In the genomic region with DNA sequence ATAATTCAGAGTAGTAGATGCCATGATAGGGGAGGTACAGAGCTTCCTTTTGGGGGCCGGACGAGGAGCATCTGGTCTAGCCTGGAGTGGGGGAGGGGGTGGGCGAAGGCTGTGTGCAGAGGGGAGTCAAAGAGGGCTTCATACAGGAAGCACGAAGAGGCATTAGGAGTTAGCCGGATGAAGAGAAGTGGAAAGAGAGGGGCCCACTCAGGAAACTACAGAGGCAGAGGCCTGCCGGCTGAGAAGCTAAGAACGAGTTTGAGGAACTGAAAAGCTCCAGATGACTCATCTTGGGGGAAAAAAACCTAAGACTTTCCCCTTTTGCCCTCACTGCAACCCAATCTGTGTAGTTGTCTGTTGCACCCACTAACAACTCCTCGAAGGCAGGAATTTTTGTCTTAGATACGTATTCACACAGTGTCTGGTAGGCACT, we compare ENCODE assay signal across 8 cellular contexts. TPM values are rescaled to one million over a fixed set of nuclear protein-coding genes. Genes with fewer than 3 reads are reported as not detected.
A peak's percentile ranks its signal among the peaks of the same experiment; 100 is the strongest.
DNase-seq lines count a peak whose midpoint lies in the region; ATAC-seq, FAIRE-seq and TF ChIP-seq lines count a peak whose summit lies in the region.

No MANE protein-coding gene starts in this region.

- ATAC-seq in GM19468 (IDR thresholded peaks at IDR 0.05; ENCODE audit: extremely low read depth, unreplicated experiment), result peak; percentile 25

- H3K9me3 ChIP-seq in kidney (ENCODE audit: control insufficient read depth in 1 of 2, low read length in 2 of 2), result no peaks in the 10 kb centered on the region

- peaks cover 11% of the 10 kb centered on the region for H3K27me3 Mint-ChIP-seq in brain

- H3K4me1 ChIP-seq in kidney (ENCODE audit: control insufficient read depth in 1 of 2, insufficient read depth in 1 of 2, low read depth in 1 of 2, low read length in 2 of 2), result peaks cover 6 to 7% of the 10 kb centered on the region in 2 donors

- H3K4me1 Mint-ChIP-seq in brain, result peaks cover 50% of the 10 kb centered on the region

- peak overlapping the region; percentile 68 to 83 for H3K9ac ChIP-seq in kidney (ENCODE audit: low read length in 2 of 2)

- DNase-seq in DMS 273 treated with DMSO at 0.1 percent for 48 hours (lab: John Stamatoyannopoulos, UW), result peak; percentile 69
- peak; percentile 62 for DNase-seq in HS-27A (ENCODE audit: low read depth)
- peak; percentile 54 to 82 for DNase-seq in SW 1271 (lab: John Stamatoyannopoulos, UW)
- DNase-seq in kidney, result no peak
- peak; percentile 61 for DNase-seq in stimulated activated CD4-positive, alpha-beta T cell treated with anti-CD3 and anti-CD28 coated beads, Interleukin-1b, Interleukin-23, amount 100 ng/mL, for 48 hours
- DNase-seq in cerebellum (ENCODE audit: low spot score), result no peak

- peak overlapping the region; percentile 87 to 94 for H3K27ac ChIP-seq in kidney (ENCODE audit: low read depth in 2 of 2, low read length in 2 of 2)

- peak overlapping the region; percentile 98 to 100 (median 99) for H3K27ac Mint-ChIP-seq in brain

- TF ChIP-seq CTCF in brain (conservative IDR thresholded peaks at IDR 0.05) (no peak), kidney (IDR thresholded peaks at IDR 0.05; ENCODE audit: borderline replicate concordance, extremely low read depth, insufficient read depth) (no peak)

- peaks cover 7% of the 10 kb centered on the region for H3K36me3 Mint-ChIP-seq in brain

- intact Hi-C loops in kidney (cut with DNase I), result no loop called here

- H3K4me3 Mint-ChIP-seq in brain, result peak overlapping the region; percentile 92 to 99 (median 94)

- H3K9me3 Mint-ChIP-seq in brain, result peaks cover 0 to 3% (median 0%) of the 10 kb centered on the region in 5 experiments

- H3K4me3 ChIP-seq in kidney (ENCODE audit: low read length in 2 of 2), result peak overlapping the region; percentile 85 to 88

- peaks cover 4% of the 10 kb centered on the region in 2 donors for H3K36me3 ChIP-seq in kidney (ENCODE audit: control insufficient read depth in 1 of 2, insufficient read depth in 2 of 2, low read length in 2 of 2)

- no peak for FAIRE-seq in kidney (lab: Jason Lieb, UNC)

RNA-seq across cellular contexts. Expression of a gene that starts 0.7 kb away (rescaled TPM):
- 85.8 TPM for polyA plus RNA-seq in brain (ENCODE audit: insufficient read depth, low read depth, low replicate concordance)
- 49.9 TPM for total RNA-seq in kidney
- polyA plus RNA-seq in kidney (ENCODE audit: insufficient read depth, low read depth, low replicate concordance), result 40.1 TPM
- 18.9 TPM for total RNA-seq in cerebellum

RNA-seq across cellular contexts. Expression of a gene that starts 14.1 kb away (rescaled TPM):
- polyA plus RNA-seq in brain (ENCODE audit: insufficient read depth, low read depth, low replicate concordance) (not detected), kidney (ENCODE audit: insufficient read depth, low read depth, low replicate concordance) (not detected)
- total RNA-seq in kidney (not detected), cerebellum (not detected)

RNA-seq across cellular contexts. Expression of a gene that starts 30.6 kb away (rescaled TPM):
- 0.32 TPM for polyA plus RNA-seq in brain (ENCODE audit: insufficient read depth, low read depth, low replicate concordance)
- 0.54 TPM for total RNA-seq in kidney
- polyA plus RNA-seq in kidney (ENCODE audit: insufficient read depth, low read depth, low replicate concordance), result 1.9 TPM
- 0.36 TPM for total RNA-seq in cerebellum

RNA-seq across cellular contexts. Expression of a gene that starts 49.0 kb away (rescaled TPM):
- polyA plus RNA-seq in brain (ENCODE audit: insufficient read depth, low read depth, low replicate concordance) (69.7 TPM), kidney (ENCODE audit: insufficient read depth, low read depth, low replicate concordance) (18.0 TPM)
- total RNA-seq in kidney (22.6 TPM), cerebellum (17.1 TPM)

RNA-seq across cellular contexts. Expression of a gene that starts 50.5 kb away (rescaled TPM):
- polyA plus RNA-seq in brain (ENCODE audit: insufficient read depth, low read depth, low replicate concordance), result 116 TPM
- 80.7 TPM for total RNA-seq in kidney
- 47.0 TPM for polyA plus RNA-seq in kidney (ENCODE audit: insufficient read depth, low read depth, low replicate concordance)
- total RNA-seq in cerebellum, result 81.9 TPM

Comparison
In these comparisons a context has a peak if more than half of its experiments do, and no peak if none do; other contexts are left out.
1. DNase-seq: peak in DMS 273 treated with DMSO at 0.1 percent for 48 hours (single experiment), HS-27A (single experiment), SW 1271 (2 of 2) and stimulated activated CD4-positive, alpha-beta T cell treated with anti-CD3 and anti-CD28 coated beads, Interleukin-1b, Interleukin-23, amount 100 ng/mL, for 48 hours (single experiment); none in kidney (single experiment) and cerebellum (single experiment).